25 cellular contexts compared by ENCODE assay signal in the genomic region with DNA sequence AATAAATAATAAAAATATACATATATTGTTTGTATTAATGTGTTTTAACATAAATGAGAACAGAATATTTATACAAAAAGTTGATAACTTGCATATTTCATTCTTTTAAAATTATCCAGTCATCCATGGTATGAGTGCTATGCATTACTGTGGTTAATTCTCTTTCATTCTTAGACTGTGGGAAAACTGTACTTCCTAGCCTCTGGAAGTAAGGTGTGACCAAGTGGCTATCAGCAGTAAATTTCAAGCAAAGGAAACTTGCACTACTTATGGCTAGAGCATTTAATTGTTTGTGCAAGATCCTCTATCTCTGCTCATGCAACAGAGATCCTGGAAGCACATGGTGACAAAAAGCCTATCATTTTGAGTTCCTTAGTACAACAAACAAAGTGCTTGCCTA.
DNase-seq lines count a peak whose midpoint lies in the region; ATAC-seq and TF ChIP-seq lines count a peak whose summit lies in the region.
"Had no signal": no experiment of that assay in that cellular context is flagged by ENCODE, and none has a peak within 500 bp of the region (broad histone marks: within the 10 kb centered on the region; RNA-seq: fewer than 3 reads in every experiment).

No MANE protein-coding gene starts in this region.

- no peaks in the 10 kb centered on the region for H3K27me3 ChIP-seq in right lobe of liver
- H3K27me3 ChIP-seq: ascending aorta, colonic mucosa, heart right ventricle, neutrophil, tibial nerve had no signal

- H3K9me3 ChIP-seq in right lobe of liver: no peaks in the 10 kb centered on the region
- H3K9me3 ChIP-seq: ascending aorta, colonic mucosa, heart right ventricle, neutrophil, tibial nerve had no signal

- H3K4me3 ChIP-seq in retinal pigment epithelial cell (ENCODE audit: low read length): no peak overlapping the region
- H3K4me3 ChIP-seq in right lobe of liver: no peak overlapping the region
- H3K4me3 ChIP-seq: ascending aorta, colonic mucosa, heart right ventricle, K562, tibial nerve had no signal

- DNase-seq in HS-5 (ENCODE audit: low read depth) (peak; percentile 31), astrocyte of the hippocampus (ENCODE audit: low read depth, low spot score) (peak; percentile 56), glomerular visceral epithelial cell (ENCODE audit: extremely low spot score) (peak; percentile 35), retinal pigment epithelial cell (ENCODE audit: low read depth) (peak; percentile 61), right lobe of liver (no peak), head of caudate nucleus (no peak)
- no peak for DNase-seq in stimulated activated CD4-positive, alpha-beta T cell treated with anti-CD3 and anti-CD28 coated beads, Interleukin-4, amount 100 ng/mL, for 1 hour
- DNase-seq: activated CD4-positive, alpha-beta T cell treated with anti-CD3 and anti-CD28 coated beads for 48 hours; activated naive CD4-positive, alpha-beta T cell treated with anti-CD3 and anti-CD28 coated beads for 36 hours; activated T-cell treated with anti-CD3 and anti-CD28 coated beads, Interleukin-2, amount 50 U/mL, for 72 hours; CD4-positive, CD25-positive, alpha-beta regulatory T cell; colonic mucosa; DMS153; heart right ventricle; NCI-H1436; NCI-H510A treated with DMSO at 0.1 percent for 48 hours; stimulated activated CD4-positive, alpha-beta T cell treated with anti-CD3 and anti-CD28 coated beads, Interleukin-12 subunit alpha, Interleukin-12 subunit beta, amount 100 ng/mL, for 4 hours; stimulated activated naive CD8-positive, alpha-beta T cell treated with anti-CD3 and anti-CD28 coated beads, Interleukin-15, amount 100 ng/mL, for 72 hours; T-helper 2 cell had no signal

- no peaks in the 10 kb centered on the region for H3K36me3 ChIP-seq in right lobe of liver
- H3K36me3 ChIP-seq: ascending aorta, colonic mucosa, heart right ventricle, neutrophil, tibial nerve had no signal

- no peak for ATAC-seq in right lobe of liver
- ATAC-seq in HG02571 (IDR thresholded peaks at IDR 0.05; ENCODE audit: unreplicated experiment): no peak
- ATAC-seq: activated T-cell treated with anti-CD3 and anti-CD28 coated beads, Interleukin-2, amount 50 U/mL, for 72 hours; heart right ventricle; K562; Panc1; stimulated activated naive CD8-positive, alpha-beta T cell treated with anti-CD3 and anti-CD28 coated beads, Interleukin-15, amount 100 ng/mL, for 72 hours had no signal

- TF ChIP-seq CTCF in retinal pigment epithelial cell (conservative IDR thresholded peaks at IDR 0.05; ENCODE audit: low read depth, low read length) (no peak), right lobe of liver (IDR thresholded peaks at IDR 0.05) (no peak)

- intact Hi-C loops in right lobe of liver (cut with DNase I) (no loop called here), head of caudate nucleus (cut with DNase I) (no loop called here)

- no peak overlapping the region for H3K27ac ChIP-seq in right lobe of liver
- H3K27ac ChIP-seq: ascending aorta, colonic mucosa, heart right ventricle, neutrophil, tibial nerve had no signal

- no peak for TF ChIP-seq POLR2A in right lobe of liver (IDR thresholded peaks at IDR 0.05)

- H3K4me1 ChIP-seq in right lobe of liver: no peaks in the 10 kb centered on the region
- H3K4me1 ChIP-seq: ascending aorta, colonic mucosa, heart right ventricle, tibial nerve had no signal

Comparison
In these comparisons a context has a peak if more than half of its experiments do, and no peak if none do; other contexts are left out.
1. DNase-seq: peak in HS-5 (single experiment), astrocyte of the hippocampus (single experiment), glomerular visceral epithelial cell (single experiment) and retinal pigment epithelial cell (single experiment); none in stimulated activated CD4-positive, alpha-beta T cell treated with anti-CD3 and anti-CD28 coated beads, Interleukin-4, amount 100 ng/mL, for 1 hour (single experiment), right lobe of liver (0 of 3) and head of caudate nucleus (0 of 42).